In genomic region chr20:24027229-24027628, GRCh38 we compare ENCODE assay signal across 8 cellular contexts. TPM values are rescaled to one million over a fixed set of nuclear protein-coding genes. Genes with fewer than 3 reads are reported as not detected.
DNase-seq lines count a peak whose midpoint lies in the region; ATAC-seq and TF ChIP-seq lines count a peak whose summit lies in the region.

No MANE protein-coding gene starts in this region.

- no peak for TF ChIP-seq POLR2A in NB4 (IDR thresholded peaks at IDR 0.05; ENCODE audit: extremely low read depth, insufficient read length)

- intact Hi-C loops in activated T-helper 1 cell treated with anti-CD3 and anti-CD28 coated beads, Interleukin-12 subunit alpha, Interleukin-12 subunit beta, Interleukin-2, Interleukin-4 antibody, amounts not matched to agents 30 ng/mL and 10 ng/mL and 1 ng/mL, durations not matched to agents 14 hours and 24 hours and 36 hours (cut with micrococcal nuclease): loop anchor here (1.0 to 10.0 kb wide), 3 partner anchors 18 to 1208 kb away; no protein-coding TSS in a partner anchor

- H3K4me3 Mint-ChIP-seq in activated T-helper 1 cell treated with anti-CD3 and anti-CD28 coated beads, Interleukin-12 subunit alpha, Interleukin-12 subunit beta, Interleukin-2, Interleukin-4 antibody, amounts not matched to agents 30 ng/mL and 10 ng/mL and 1 ng/mL, durations not matched to agents 14 hours and 24 hours and 36 hours: peak overlapping the region; percentile 50

- no peaks in the 10 kb centered on the region for H3K27me3 Mint-ChIP-seq in activated T-helper 1 cell treated with anti-CD3 and anti-CD28 coated beads, Interleukin-12 subunit alpha, Interleukin-12 subunit beta, Interleukin-2, Interleukin-4 antibody, amounts not matched to agents 30 ng/mL and 10 ng/mL and 1 ng/mL, durations not matched to agents 14 hours and 24 hours and 36 hours (ENCODE audit: insufficient read depth)

- no peak overlapping the region for H3K4me3 ChIP-seq in NB4 (ENCODE audit: low read depth, low read length)

- peak overlapping the region; percentile 86 for H3K27ac Mint-ChIP-seq in activated T-helper 1 cell treated with anti-CD3 and anti-CD28 coated beads, Interleukin-12 subunit alpha, Interleukin-12 subunit beta, Interleukin-2, Interleukin-4 antibody, amounts not matched to agents 30 ng/mL and 10 ng/mL and 1 ng/mL, durations not matched to agents 14 hours and 24 hours and 36 hours

- ATAC-seq in GM18868 (IDR thresholded peaks at IDR 0.05; ENCODE audit: unreplicated experiment): peak; percentile 56

- H3K36me3 Mint-ChIP-seq in activated T-helper 1 cell treated with anti-CD3 and anti-CD28 coated beads, Interleukin-12 subunit alpha, Interleukin-12 subunit beta, Interleukin-2, Interleukin-4 antibody, amounts not matched to agents 30 ng/mL and 10 ng/mL and 1 ng/mL, durations not matched to agents 14 hours and 24 hours and 36 hours (ENCODE audit: low read depth): peaks cover 7% of the 10 kb centered on the region

- H3K4me1 Mint-ChIP-seq in activated T-helper 1 cell treated with anti-CD3 and anti-CD28 coated beads, Interleukin-12 subunit alpha, Interleukin-12 subunit beta, Interleukin-2, Interleukin-4 antibody, amounts not matched to agents 30 ng/mL and 10 ng/mL and 1 ng/mL, durations not matched to agents 14 hours and 24 hours and 36 hours (ENCODE audit: low read depth): peaks cover 56% of the 10 kb centered on the region

- no peak for TF ChIP-seq CTCF in NB4 (IDR thresholded peaks at IDR 0.05; ENCODE audit: low read depth, low read length)
- no peak for TF ChIP-seq CTCF in GM10266 (IDR thresholded peaks at IDR 0.05; ENCODE audit: control insufficient read depth, insufficient read depth, low read depth, missing control alignments)

- H3K9me3 Mint-ChIP-seq in activated T-helper 1 cell treated with anti-CD3 and anti-CD28 coated beads, Interleukin-12 subunit alpha, Interleukin-12 subunit beta, Interleukin-2, Interleukin-4 antibody, amounts not matched to agents 30 ng/mL and 10 ng/mL and 1 ng/mL, durations not matched to agents 14 hours and 24 hours and 36 hours: peaks cover 11% of the 10 kb centered on the region

- DNase-seq in NB4 (ENCODE audit: low read depth) (peak; percentile 16), kidney tubule cell (ENCODE audit: low spot score) (peak; percentile 28), GM10266 (ENCODE audit: extremely low spot score) (no peak), D341Med (ENCODE audit: low spot score) (no peak), HuH-7.5 (ENCODE audit: low spot score) (no peak)
- DNase-seq in activated T-helper 1 cell treated with anti-CD3 and anti-CD28 coated beads, Interleukin-12 subunit alpha, Interleukin-12 subunit beta, Interleukin-2, Interleukin-4 antibody, amounts not matched to agents 30 ng/mL and 10 ng/mL and 1 ng/mL, durations not matched to agents 14 hours and 24 hours and 36 hours (ENCODE audit: low spot score): peak; percentile 82
- DNase-seq in stimulated activated CD8-positive, alpha-beta memory T cell treated with anti-CD3 and anti-CD28 coated beads, Interleukin-4, amount 100 ng/mL, for 24 hours (ENCODE audit: low read depth): peak; percentile 63

RNA-seq across cellular contexts. Expression of gene GGTLC1, which starts 38.6 kb away (rescaled TPM):
- total RNA-seq in activated T-helper 1 cell treated with anti-CD3 and anti-CD28 coated beads, Interleukin-12 subunit alpha, Interleukin-12 subunit beta, Interleukin-2, Interleukin-4 antibody, amounts not matched to agents 30 ng/mL and 10 ng/mL and 1 ng/mL, durations not matched to agents 14 hours and 24 hours and 36 hours: not detected in 2 replicates

Comparison
In these comparisons a context has a peak if more than half of its experiments do, and no peak if none do; other contexts are left out.
1. DNase-seq: peak in NB4 (single experiment), activated T-helper 1 cell treated with anti-CD3 and anti-CD28 coated beads, Interleukin-12 subunit alpha, Interleukin-12 subunit beta, Interleukin-2, Interleukin-4 antibody, amounts not matched to agents 30 ng/mL and 10 ng/mL and 1 ng/mL, durations not matched to agents 14 hours and 24 hours and 36 hours (single experiment), kidney tubule cell (single experiment) and stimulated activated CD8-positive, alpha-beta memory T cell treated with anti-CD3 and anti-CD28 coated beads, Interleukin-4, amount 100 ng/mL, for 24 hours (single experiment); none in GM10266 (single experiment), D341Med (single experiment) and HuH-7.5 (single experiment).